In the genomic region with DNA sequence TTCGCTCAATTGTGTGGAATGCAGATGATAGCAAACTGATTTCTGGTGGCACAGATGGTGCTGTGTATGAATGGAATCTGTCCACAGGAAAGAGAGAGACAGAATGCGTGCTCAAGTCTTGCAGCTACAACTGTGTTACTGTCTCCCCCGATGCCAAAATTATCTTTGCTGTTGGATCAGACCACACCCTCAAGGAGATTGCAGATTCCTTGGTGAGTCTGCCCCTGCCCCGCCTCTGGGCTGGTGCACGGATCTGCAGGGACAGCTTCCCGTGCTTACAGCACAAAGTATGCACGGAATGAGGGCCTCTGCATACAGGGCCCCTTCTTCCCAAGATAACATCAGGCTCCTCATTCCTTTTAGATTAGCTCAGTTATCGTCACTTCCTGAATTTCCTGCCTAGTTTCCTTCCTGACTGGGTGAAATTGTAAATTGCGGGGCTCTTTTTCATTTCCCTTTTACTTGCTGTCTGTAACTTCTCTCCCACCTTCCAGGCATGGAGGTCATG, we compare ENCODE assay signal across 10 cellular contexts. TPM values are rescaled to one million over a fixed set of nuclear protein-coding genes. Genes with fewer than 3 reads are reported as not detected.
A peak's percentile ranks its signal among the peaks of the same experiment; 100 is the strongest.
DNase-seq lines count a peak whose midpoint lies in the region; ATAC-seq, FAIRE-seq and TF ChIP-seq lines count a peak whose summit lies in the region.
"Had no signal": no experiment of that assay in that cellular context is flagged by ENCODE, and none has a peak within 500 bp of the region (broad histone marks: within the 10 kb centered on the region; RNA-seq: fewer than 3 reads in every experiment).

No MANE protein-coding gene starts in this region.

- TF ChIP-seq CTCF in A673 (conservative IDR thresholded peaks at IDR 0.05; ENCODE audit: low read depth, low read length) (no peak), bronchial epithelial cell (IDR thresholded peaks at IDR 0.05; ENCODE audit: insufficient read depth, low read length, severe bottlenecking) (no peak)

- H3K27me3 ChIP-seq in A673 (replicated peaks; ENCODE audit: insufficient read depth, low read depth, low read length, poor library complexity) (no peaks in the 10 kb centered on the region), bronchial epithelial cell (ENCODE audit: control insufficient read depth, insufficient read depth, low read length) (no peaks in the 10 kb centered on the region)
- H3K27me3 ChIP-seq: tibial artery had no signal

- peaks cover 33% of the 10 kb centered on the region for H3K4me1 ChIP-seq in A673 (ENCODE audit: insufficient read depth, low read length, poor library complexity, severe bottlenecking)

- no TSS peak for BruUV-seq in A673 (replicated peaks; lab: Mats Ljungman, UMichigan)

- TF ChIP-seq EP300 in Ishikawa (IDR thresholded peaks at IDR 0.05; ENCODE audit: borderline replicate concordance) = peak; percentile 81

- CTCF ChIA-PET in A673 (lab: Charles Lee) = interaction anchor here (1.1 kb wide), 1 partner anchor 20 kb away, joined by 3 read pairs; no protein-coding TSS in a partner anchor

- TF ChIP-seq RAD21 in Ishikawa (IDR thresholded peaks at IDR 0.05; ENCODE audit: low read depth) = no peak

- peak; percentile 97 for DNase-seq in A673 (ENCODE audit: low spot score)
- DNase-seq in bronchial epithelial cell (ENCODE audit: low read depth) = peak; percentile 90
- DNase-seq in left kidney (ENCODE audit: low read depth, low spot score) = peak; percentile 71
- no peak for DNase-seq in NCI-H1105 (lab: John Stamatoyannopoulos, UW)
- DNase-seq in RPMI8226 = no peak
- DNase-seq: CD4-positive, alpha-beta memory T cell; tibial artery had no signal

- ATAC-seq in HG03139 (IDR thresholded peaks at IDR 0.05; ENCODE audit: unreplicated experiment) (no peak), GM21390 (IDR thresholded peaks at IDR 0.05; ENCODE audit: unreplicated experiment) (no peak)

- FAIRE-seq in bronchial epithelial cell (lab: Jason Lieb, UNC) = no peak

- no peaks in the 10 kb centered on the region for H3K9me3 ChIP-seq in A673 (ENCODE audit: low read depth, low read length, poor library complexity, severe bottlenecking)
- H3K9me3 ChIP-seq: tibial artery had no signal

- peak overlapping the region; percentile 97 for H3K27ac ChIP-seq in A673 (ENCODE audit: low read depth, low read length, poor library complexity, severe bottlenecking)

- POLR2A ChIA-PET in A673 (lab: Charles Lee; ENCODE audit: low non-redundant PET) = interaction anchor here (1.1 kb wide), 1 partner anchor 9 kb away, joined by 4 read pairs; no protein-coding TSS in a partner anchor

- H3K4me3 ChIP-seq in A673 (ENCODE audit: low read depth, low read length, poor library complexity, severe bottlenecking) (peak overlapping the region; percentile 3), bronchial epithelial cell (ENCODE audit: low read depth, low read length) (no peak overlapping the region)
- H3K4me3 ChIP-seq: tibial artery had no signal

- no peaks in the 10 kb centered on the region for H3K36me3 ChIP-seq in A673 (ENCODE audit: insufficient read depth, low read length, poor library complexity, severe bottlenecking)
- H3K36me3 ChIP-seq in bronchial epithelial cell (ENCODE audit: control insufficient read depth, insufficient read depth, low read length) = no peaks in the 10 kb centered on the region
- H3K36me3 ChIP-seq: tibial artery had no signal

- intact Hi-C loops in A673 (cut with micrococcal nuclease; ENCODE audit: unreplicated experiment) = no loop called here

TF ChIP-seq in Ishikawa, 13 proteins besides CTCF, POLR2A, EP300 and RAD21:
- peak; percentile 79; the same call in 1 of the 2 replicates for TF ChIP-seq TCF12 (IDR thresholded peaks at IDR 0.05; ENCODE audit: low read depth)
- TF ChIP-seq TEAD4 (IDR thresholded peaks at IDR 0.05) = peak; percentile 97
- no peak for TF ChIP-seq ZBTB7A (IDR thresholded peaks at IDR 0.05; ENCODE audit: low read depth)
- TF ChIP-seq FOXM1 (IDR thresholded peaks at IDR 0.05; ENCODE audit: borderline replicate concordance, low read depth) = peak; percentile 60; the same call in 1 of the 2 replicates
- TF ChIP-seq EGR1 (IDR thresholded peaks at IDR 0.05) = no peak
- TF ChIP-seq CEBPB (IDR thresholded peaks at IDR 0.05) = no peak

RNA-seq across cellular contexts. Expression of a gene that starts 34.6 kb away (rescaled TPM):
- total RNA-seq in A673 (2021) (0.20 and 0.73 TPM in 2 replicates), bronchial epithelial cell (under 0.01 TPM in 1 of 2 replicates, not detected in the other)
- total RNA-seq: CD4-positive, alpha-beta memory T cell had no signal

RNA-seq across cellular contexts. Expression of a gene that starts 34.7 kb away (rescaled TPM):
- total RNA-seq in A673 (2021) (145 and 169 TPM in 2 replicates), bronchial epithelial cell (161 and 186 TPM in 2 replicates)

Comparison
In these comparisons a context has a peak if more than half of its experiments do, and no peak if none do; other contexts are left out.
1. DNase-seq: peak in A673 (single experiment), bronchial epithelial cell (single experiment) and left kidney (single experiment); none in NCI-H1105 (single experiment) and RPMI8226 (single experiment).